1 cellular context compared by ENCODE assay signal in the genomic region with DNA sequence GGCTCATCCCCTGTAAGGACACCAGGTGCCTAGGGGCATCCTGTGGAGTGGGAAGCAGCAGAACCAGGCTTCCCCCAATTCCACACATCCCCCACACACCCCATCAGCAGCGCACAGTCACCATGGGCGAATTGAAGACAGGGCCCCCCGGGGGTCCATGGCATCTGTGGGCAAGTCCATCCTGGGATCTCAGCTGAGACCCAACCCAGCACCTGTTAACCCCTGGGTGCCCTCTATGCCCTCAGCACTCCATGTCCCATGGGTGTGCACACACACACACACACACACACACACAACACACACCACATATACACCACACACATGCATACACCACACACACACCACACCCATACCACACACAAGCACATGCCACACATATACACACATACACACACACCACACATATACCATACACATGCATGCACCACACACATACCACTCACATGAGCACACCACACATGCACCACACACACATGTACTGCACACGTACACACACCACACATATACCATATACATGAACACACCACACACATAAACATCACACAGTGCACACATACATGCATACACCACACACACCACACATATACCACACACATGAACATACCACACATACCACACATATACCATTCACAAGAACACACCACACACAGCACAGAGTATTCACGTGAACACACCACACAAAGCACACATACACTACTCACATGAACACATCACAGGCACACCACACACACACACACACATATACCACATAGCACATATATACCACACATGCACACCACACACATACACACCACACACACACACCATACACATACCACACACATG.
TF ChIP-seq lines count a peak whose summit lies in the region.

No MANE protein-coding gene starts in this region.

TF ChIP-seq in H1, 55 proteins besides CTCF, POLR2A, EP300 and RAD21:
- TF ChIP-seq CHD2 (IDR thresholded peaks at IDR 0.05; ENCODE audit: low read length): no peak
- no peak for TF ChIP-seq BCL11A (IDR thresholded peaks at IDR 0.05; ENCODE audit: low read depth in 2 of 2, low read length in 2 of 2)
- TF ChIP-seq HDAC2 (IDR thresholded peaks at IDR 0.05; ENCODE audit: borderline replicate concordance in 1 of 2, low read depth in 2 of 2, low read length in 2 of 2): no peak
- no peak for TF ChIP-seq BRCA1 (IDR thresholded peaks at IDR 0.05; ENCODE audit: low read depth, low read length)
- TF ChIP-seq CHD1 (IDR thresholded peaks at IDR 0.05; ENCODE audit: low read depth, low read length): no peak
- TF ChIP-seq JUND (IDR thresholded peaks at IDR 0.05; ENCODE audit: low read length): no peak
- TF ChIP-seq, protein P1, sequence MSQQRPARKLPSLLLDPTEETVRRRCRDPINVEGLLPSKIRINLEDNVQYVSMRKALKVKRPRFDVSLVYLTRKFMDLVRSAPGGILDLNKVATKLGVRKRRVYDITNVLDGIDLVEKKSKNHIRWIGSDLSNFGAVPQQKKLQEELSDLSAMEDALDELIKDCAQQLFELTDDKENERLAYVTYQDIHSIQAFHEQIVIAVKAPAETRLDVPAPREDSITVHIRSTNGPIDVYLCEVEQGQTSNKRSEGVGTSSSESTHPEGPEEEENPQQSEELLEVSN (IDR thresholded peaks at IDR 0.05): no peak
- TF ChIP-seq CBX5 (IDR thresholded peaks at IDR 0.05; ENCODE audit: low read depth, low read length): no peak
- TF ChIP-seq BACH1 (IDR thresholded peaks at IDR 0.05; ENCODE audit: low read length): no peak
- TF ChIP-seq, protein P2, sequence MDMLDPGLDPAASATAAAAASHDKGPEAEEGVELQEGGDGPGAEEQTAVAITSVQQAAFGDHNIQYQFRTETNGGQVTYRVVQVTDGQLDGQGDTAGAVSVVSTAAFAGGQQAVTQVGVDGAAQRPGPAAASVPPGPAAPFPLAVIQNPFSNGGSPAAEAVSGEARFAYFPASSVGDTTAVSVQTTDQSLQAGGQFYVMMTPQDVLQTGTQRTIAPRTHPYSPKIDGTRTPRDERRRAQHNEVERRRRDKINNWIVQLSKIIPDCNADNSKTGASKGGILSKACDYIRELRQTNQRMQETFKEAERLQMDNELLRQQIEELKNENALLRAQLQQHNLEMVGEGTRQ (IDR thresholded peaks at IDR 0.05; ENCODE audit: low read length): no peak
- no peak for TF ChIP-seq ZNF274 (IDR thresholded peaks at IDR 0.05; ENCODE audit: borderline replicate concordance, extremely low read depth, low read length)
- no peak for TF ChIP-seq POU5F1 (IDR thresholded peaks at IDR 0.05; ENCODE audit: low read depth, low read length)
- no peak for TF ChIP-seq SAP30 (IDR thresholded peaks at IDR 0.05; ENCODE audit: insufficient read depth, insufficient replicate concordance, low read length)
- no peak for TF ChIP-seq KDM5A (IDR thresholded peaks at IDR 0.05; ENCODE audit: low read length)
- no peak for TF ChIP-seq NANOG (IDR thresholded peaks at IDR 0.05; ENCODE audit: insufficient read depth, low read depth, low read length, poor library complexity, severe bottlenecking)
- TF ChIP-seq PHF8 (conservative IDR thresholded peaks at IDR 0.05; ENCODE audit: low read depth, low read length): no peak
- no peak for TF ChIP-seq NRF1 (IDR thresholded peaks at IDR 0.05; ENCODE audit: low read depth, low read length)
- TF ChIP-seq SIN3A (conservative IDR thresholded peaks at IDR 0.05 in 1 of 2, IDR thresholded peaks at IDR 0.05 in 1 of 2; ENCODE audit: low read depth in 1 of 2, low read length in 2 of 2): no peak
- no peak for TF ChIP-seq JUN (IDR thresholded peaks at IDR 0.05; ENCODE audit: low read depth, low read length)
